ENCODE assay signal across 2 cellular contexts in genomic region chr1:193065954-193066353, GRCh38.
TF ChIP-seq lines count a peak whose summit lies in the region.

No MANE protein-coding gene starts in this region.

TF ChIP-seq in WTC11, 78 proteins besides CTCF, POLR2A, EP300 and RAD21:
- TF ChIP-seq USF1 (CRISPR knock-in tag; IDR thresholded peaks at IDR 0.05) (no peak), MLX (CRISPR knock-in tag; IDR thresholded peaks at IDR 0.05) (no peak), FOXJ3 (CRISPR knock-in tag; IDR thresholded peaks at IDR 0.05; ENCODE audit: borderline replicate concordance) (no peak), ATF2 (CRISPR knock-in tag; IDR thresholded peaks at IDR 0.05; ENCODE audit: borderline replicate concordance, low read depth) (no peak), PRDM15 (CRISPR knock-in tag; IDR thresholded peaks at IDR 0.05) (no peak), ZNF138 (CRISPR knock-in tag; conservative IDR thresholded peaks at IDR 0.05) (no peak), GRHL2 (CRISPR knock-in tag; IDR thresholded peaks at IDR 0.05; ENCODE audit: insufficient replicate concordance, severe bottlenecking) (no peak), HMGXB4 (CRISPR knock-in tag; IDR thresholded peaks at IDR 0.05) (no peak)
TF ChIP-seq in WTC11: peak in this region for 0.

TF ChIP-seq in SK-N-SH, 30 proteins besides CTCF, POLR2A, EP300 and RAD21:
- TF ChIP-seq JUND (IDR thresholded peaks at IDR 0.05) (no peak), YY1 (IDR thresholded peaks at IDR 0.05; ENCODE audit: low read depth) (no peak), SMC3 (IDR thresholded peaks at IDR 0.05; ENCODE audit: low read depth, low read length) (no peak), FOSL2 (IDR thresholded peaks at IDR 0.05; ENCODE audit: borderline replicate concordance, low read depth) (no peak), SIN3A (IDR thresholded peaks at IDR 0.05; ENCODE audit: borderline replicate concordance, low read depth, low read length) (no peak), ELF1 (IDR thresholded peaks at IDR 0.05) (no peak)
- TF ChIP-seq, protein P1, sequence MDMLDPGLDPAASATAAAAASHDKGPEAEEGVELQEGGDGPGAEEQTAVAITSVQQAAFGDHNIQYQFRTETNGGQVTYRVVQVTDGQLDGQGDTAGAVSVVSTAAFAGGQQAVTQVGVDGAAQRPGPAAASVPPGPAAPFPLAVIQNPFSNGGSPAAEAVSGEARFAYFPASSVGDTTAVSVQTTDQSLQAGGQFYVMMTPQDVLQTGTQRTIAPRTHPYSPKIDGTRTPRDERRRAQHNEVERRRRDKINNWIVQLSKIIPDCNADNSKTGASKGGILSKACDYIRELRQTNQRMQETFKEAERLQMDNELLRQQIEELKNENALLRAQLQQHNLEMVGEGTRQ (IDR thresholded peaks at IDR 0.05; ENCODE audit: borderline replicate concordance, low read depth, low read length), result no peak
- TF ChIP-seq, protein P2, sequence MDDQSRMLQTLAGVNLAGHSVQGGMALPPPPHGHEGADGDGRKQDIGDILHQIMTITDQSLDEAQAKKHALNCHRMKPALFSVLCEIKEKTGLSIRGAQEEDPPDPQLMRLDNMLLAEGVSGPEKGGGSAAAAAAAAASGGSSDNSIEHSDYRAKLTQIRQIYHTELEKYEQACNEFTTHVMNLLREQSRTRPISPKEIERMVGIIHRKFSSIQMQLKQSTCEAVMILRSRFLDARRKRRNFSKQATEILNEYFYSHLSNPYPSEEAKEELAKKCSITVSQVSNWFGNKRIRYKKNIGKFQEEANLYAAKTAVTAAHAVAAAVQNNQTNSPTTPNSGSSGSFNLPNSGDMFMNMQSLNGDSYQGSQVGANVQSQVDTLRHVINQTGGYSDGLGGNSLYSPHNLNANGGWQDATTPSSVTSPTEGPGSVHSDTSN (IDR thresholded peaks at IDR 0.05), result no peak
TF ChIP-seq in SK-N-SH: peak in this region for 0.
